In genomic region chr6:43016935-43017334, GRCh38 we compare ENCODE assay signal across 14 cellular contexts. TPM values are rescaled to one million over a fixed set of nuclear protein-coding genes. Genes with fewer than 3 reads are reported as not detected.
A peak's percentile ranks its signal among the peaks of the same experiment; 100 is the strongest.
DNase-seq lines count a peak whose midpoint lies in the region; ATAC-seq and TF ChIP-seq lines count a peak whose summit lies in the region.
"Had no signal": no experiment of that assay in that cellular context is flagged by ENCODE, and none has a peak within 500 bp of the region (broad histone marks: within the 10 kb centered on the region; RNA-seq: fewer than 3 reads in every experiment).

No MANE protein-coding gene starts in this region.

- peaks cover 15% of the 10 kb centered on the region for H3K4me1 ChIP-seq in A673 (ENCODE audit: insufficient read depth, low read length, poor library complexity, severe bottlenecking)
- H3K4me1 ChIP-seq in Karpas-422 (ENCODE audit: low read length): peaks cover 28% of the 10 kb centered on the region
- H3K4me1 ChIP-seq in fibroblast of lung (ENCODE audit: control insufficient read depth, extremely low read depth, insufficient read depth, low read length): peaks cover 27% of the 10 kb centered on the region
- H3K4me1 ChIP-seq in osteoblast (ENCODE audit: insufficient read depth, low read length): peaks cover 38% of the 10 kb centered on the region

- H3K27ac ChIP-seq in A673 (ENCODE audit: low read depth, low read length, poor library complexity, severe bottlenecking) (peak overlapping the region; percentile 22), Karpas-422 (ENCODE audit: low read length) (no peak overlapping the region), fibroblast of lung (ENCODE audit: insufficient read depth, low read length) (no peak overlapping the region), osteoblast (ENCODE audit: low read depth, low read length) (peak overlapping the region; percentile 43)
- H3K27ac ChIP-seq: Peyer's patch had no signal

- peaks cover 36% of the 10 kb centered on the region for H3K4me1 Mint-ChIP-seq in WTC11

- TF ChIP-seq CTCF in A673 (conservative IDR thresholded peaks at IDR 0.05; ENCODE audit: low read depth, low read length): no peak
- TF ChIP-seq CTCF in fibroblast of lung (conservative IDR thresholded peaks at IDR 0.05 in 1 of 2, IDR thresholded peaks at IDR 0.05 in 1 of 2; ENCODE audit: low read depth in 1 of 2, low read length in 2 of 2): no peak
- TF ChIP-seq CTCF in osteoblast (IDR thresholded peaks at IDR 0.05; ENCODE audit: extremely low read depth, low read depth, low read length): no peak
- TF ChIP-seq CTCF in WTC11 (IDR thresholded peaks at IDR 0.05): no peak

- POLR2A ChIA-PET in A673 (lab: Charles Lee; ENCODE audit: low non-redundant PET) (no interaction called here), WTC11 (lab: Charles Lee) (no interaction called here), HEK293T (lab: Yijun Ruan, JAX) (interaction anchor here (1.2 to 3.7 kb wide), 5 partner anchors 33 to 88 kb away, joined by 4 to 22 read pairs (median 6); partner anchors contain the start of genes CNPY3, CUL7, KLC4 and MRPL2)

- no peak overlapping the region for H3K4me2 ChIP-seq in Karpas-422 (ENCODE audit: low read depth, low read length, poor library complexity, severe bottlenecking)
- peak overlapping the region; percentile 27 for H3K4me2 ChIP-seq in fibroblast of lung (ENCODE audit: extremely low read depth, insufficient read depth, low read length)
- H3K4me2 ChIP-seq in osteoblast (ENCODE audit: insufficient read depth, low read length): peak overlapping the region; percentile 58

- no peak overlapping the region for H3K4me3 ChIP-seq in A673 (ENCODE audit: low read depth, low read length, poor library complexity, severe bottlenecking)
- no peak overlapping the region for H3K4me3 ChIP-seq in Karpas-422 (ENCODE audit: low read length)
- H3K4me3 ChIP-seq in fibroblast of lung (replicated peaks in 1 of 4; ENCODE audit: control extremely low read depth in 1 of 4, insufficient read depth in 1 of 4, low read depth in 3 of 4, low read length in 4 of 4): peak overlapping the region in 1 of 4 experiments; percentile 20
- H3K4me3 ChIP-seq in osteoblast (ENCODE audit: insufficient read depth, low read length): peak overlapping the region; percentile 27
- H3K4me3 ChIP-seq: Peyer's patch had no signal

- H3K27me3 ChIP-seq in A673 (replicated peaks; ENCODE audit: insufficient read depth, low read depth, low read length, poor library complexity): no peaks in the 10 kb centered on the region
- no peaks in the 10 kb centered on the region for H3K27me3 ChIP-seq in Karpas-422 (ENCODE audit: low read length)
- no peaks in the 10 kb centered on the region for H3K27me3 ChIP-seq in fibroblast of lung (ENCODE audit: control insufficient read depth, insufficient read depth, low read length)
- no peaks in the 10 kb centered on the region for H3K27me3 ChIP-seq in osteoblast (ENCODE audit: insufficient read depth, low read length)
- H3K27me3 ChIP-seq: Peyer's patch had no signal

- DNase-seq in A673 (ENCODE audit: low spot score) (no peak), Karpas-422 (peak; percentile 34), fibroblast of lung (ENCODE audit: low read depth in 2 of 2) (no peak), osteoblast (ENCODE audit: insufficient read length, low spot score, missing footprints) (no peak), WTC11 (ENCODE audit: low spot score) (no peak), middle frontal gyrus (ENCODE audit: extremely low spot score, low spot score) (no peak), NCI-H1436 treated with DMSO at 0.1 percent for 48 hours (lab: John Stamatoyannopoulos, UW) (no peak), HEK293T (ENCODE audit: extremely low spot score) (no peak)
- DNase-seq: activated CD8-positive, alpha-beta memory T cell treated with anti-CD3 and anti-CD28 coated beads, Interleukin-2, amount 50 U/mL, for 48 hours; NCI-H2081; NCI-H69; Peyer's patch had no signal

- no peak overlapping the region; the same call in 1 of the 2 replicates for H3K27ac Mint-ChIP-seq in WTC11
- H3K27ac Mint-ChIP-seq: T-helper 1 cell treated with Interleukin-12 subunit alpha and Interleukin-12 subunit beta and Interleukin-4 antibody, amounts not matched to agents 30 μg/mL and 1 μg/mL, for 36 hours had no signal

- no peaks in the 10 kb centered on the region for H3K27me3 Mint-ChIP-seq in WTC11 (ENCODE audit: low read depth)

- H3K9me3 ChIP-seq in A673 (ENCODE audit: low read depth, low read length, poor library complexity, severe bottlenecking) (no peaks in the 10 kb centered on the region), Karpas-422 (ENCODE audit: low read length) (no peaks in the 10 kb centered on the region), fibroblast of lung (ENCODE audit: control insufficient read depth, insufficient read depth, low read depth, low read length) (no peaks in the 10 kb centered on the region), osteoblast (ENCODE audit: low read depth, low read length) (no peaks in the 10 kb centered on the region)
- H3K9me3 ChIP-seq: Peyer's patch had no signal

- H3K79me2 ChIP-seq in Karpas-422 (ENCODE audit: low read length) (peaks cover 49% of the 10 kb centered on the region), fibroblast of lung (ENCODE audit: control insufficient read depth, insufficient read depth, low read length) (peaks cover 50% of the 10 kb centered on the region), osteoblast (ENCODE audit: insufficient read depth, low read length) (peaks cover 85% of the 10 kb centered on the region)

- peaks cover 36% of the 10 kb centered on the region for H3K36me3 ChIP-seq in A673 (ENCODE audit: insufficient read depth, low read length, poor library complexity, severe bottlenecking)
- 0 out of 2 replicates have a peak, but pooled peaks cover 5% of the 10 kb centered on the region for H3K36me3 ChIP-seq in Karpas-422 (ENCODE audit: insufficient read depth, low read length)
- peaks cover 24% of the 10 kb centered on the region for H3K36me3 ChIP-seq in fibroblast of lung (ENCODE audit: control insufficient read depth, insufficient read depth, low read length)
- H3K36me3 ChIP-seq in osteoblast (ENCODE audit: insufficient read depth, low read length): peaks cover 44% of the 10 kb centered on the region

- H2AFZ ChIP-seq in Karpas-422 (ENCODE audit: low read length): no peak overlapping the region
- no peak overlapping the region for H2AFZ ChIP-seq in fibroblast of lung (ENCODE audit: low read length)
- H2AFZ ChIP-seq in osteoblast (ENCODE audit: low read length): no peak overlapping the region

- ATAC-seq in WTC11: no peak
- ATAC-seq: activated naive CD4-positive, alpha-beta T cell treated with anti-CD3 and anti-CD28 coated beads, Interleukin-2, amount 50 U/mL, for 72 hours had no signal

- no peak overlapping the region for H3K4me3 Mint-ChIP-seq in WTC11

- H3K9me2 ChIP-seq in Karpas-422 (replicated peaks; ENCODE audit: insufficient read depth, low read length): no peaks in the 10 kb centered on the region

- peaks cover 36% of the 10 kb centered on the region for H3K36me3 Mint-ChIP-seq in WTC11

- H3K9me3 Mint-ChIP-seq in WTC11: no peaks in the 10 kb centered on the region
- H3K9me3 Mint-ChIP-seq: activated naive CD4-positive, alpha-beta T cell treated with anti-CD3 and anti-CD28 coated beads, Interleukin-2, amount 50 U/mL, for 72 hours; T-helper 1 cell treated with Interleukin-12 subunit alpha and Interleukin-12 subunit beta and Interleukin-4 antibody, amounts not matched to agents 30 μg/mL and 1 μg/mL, for 36 hours had no signal

- intact Hi-C loops in A673 (cut with micrococcal nuclease; ENCODE audit: unreplicated experiment): no loop called here

- H4K20me1 ChIP-seq in Karpas-422 (ENCODE audit: insufficient read depth, low read depth, low read length): 0 out of 2 replicates have a peak, but pooled peaks cover 2% of the 10 kb centered on the region
- no peaks in the 10 kb centered on the region for H4K20me1 ChIP-seq in fibroblast of lung (ENCODE audit: control insufficient read depth, extremely low read depth, insufficient read depth, low read length)
- H4K20me1 ChIP-seq in osteoblast (ENCODE audit: insufficient read depth, low read length): peaks cover 32% of the 10 kb centered on the region

- CTCF ChIA-PET in A673 (lab: Charles Lee): no interaction called here
- CTCF ChIA-PET in WTC11 (lab: Charles Lee): interaction anchor here (0.8 kb wide), 1 partner anchor 53 kb away, joined by 4 read pairs; no protein-coding TSS in a partner anchor
- CTCF ChIA-PET in HEK293T (lab: Yijun Ruan, JAX): no interaction called here

- no TSS peak for BruUV-seq in A673 (replicated peaks; lab: Mats Ljungman, UMichigan)

- H3K9ac ChIP-seq in Karpas-422 (ENCODE audit: low read length) (no peak overlapping the region), fibroblast of lung (ENCODE audit: insufficient read depth, low read length) (no peak overlapping the region)

RNA-seq across cellular contexts. Expression of gene KLHDC3, which starts 2.9 kb away (rescaled TPM):
- total RNA-seq in A673 (2021) (90.1 and 108 TPM in 2 replicates), fibroblast of lung (54.5 and 72.2 TPM in 2 replicates), osteoblast (122 and 123 TPM in 2 replicates), WTC11 (2021) (157 to 172 TPM (median 169 TPM) in 3 replicates)
- 53.7 and 81.1 TPM in 2 replicates for total RNA-seq in Karpas-422 (2014; rRNA removed; shearing (Covaris generic); ENCODE audit: low replicate concordance)
- polyA plus RNA-seq in fibroblast of lung: 44.3 and 54.0 TPM in 2 replicates
- 54.7 and 66.3 TPM in 2 replicates for polyA plus RNA-seq in fibroblast of lung (2012)
- 99.7 and 141 TPM in 2 replicates for polyA minus RNA-seq in fibroblast of lung (ENCODE audit: low replicate concordance)

RNA-seq across cellular contexts. Expression of gene MEA1, which starts 3.2 kb away (rescaled TPM):
- total RNA-seq in A673 (2021): 113 and 125 TPM in 2 replicates
- 51.7 and 113 TPM in 2 replicates for total RNA-seq in Karpas-422 (2014; rRNA removed; shearing (Covaris generic); ENCODE audit: low replicate concordance)
- 52.1 and 60.9 TPM in 2 replicates for total RNA-seq in fibroblast of lung
- polyA plus RNA-seq in fibroblast of lung: 81.0 and 111 TPM in 2 replicates
- 119 and 155 TPM in 2 replicates for polyA plus RNA-seq in fibroblast of lung (2012)
- 53.3 and 64.5 TPM in 2 replicates for polyA minus RNA-seq in fibroblast of lung (ENCODE audit: low replicate concordance)
- 42.4 and 47.4 TPM in 2 replicates for total RNA-seq in osteoblast
- total RNA-seq in WTC11 (2021): 85.0 to 91.2 TPM (median 86.5 TPM) in 3 replicates

RNA-seq across cellular contexts. Expression of gene RRP36, which starts 4.5 kb away (rescaled TPM):
- 104 and 115 TPM in 2 replicates for total RNA-seq in A673 (2021)
- total RNA-seq in Karpas-422 (2014; rRNA removed; shearing (Covaris generic); ENCODE audit: low replicate concordance): 31.5 and 46.2 TPM in 2 replicates
- total RNA-seq in fibroblast of lung: 72.4 and 73.0 TPM in 2 replicates
- polyA plus RNA-seq in fibroblast of lung: 88.0 and 110 TPM in 2 replicates
- polyA plus RNA-seq in fibroblast of lung (2012): 86.4 and 113 TPM in 2 replicates
- polyA minus RNA-seq in fibroblast of lung (ENCODE audit: low replicate concordance): 20.4 and 32.4 TPM in 2 replicates
- total RNA-seq in osteoblast: 84.0 and 90.2 TPM in 2 replicates
- 65.6 to 81.0 TPM (median 67.9 TPM) in 3 replicates for total RNA-seq in WTC11 (2021)

RNA-seq across cellular contexts. Expression of gene PPP2R5D, which starts 32.6 kb away (rescaled TPM):
- total RNA-seq in A673 (2021) (73.6 and 77.1 TPM in 2 replicates), fibroblast of lung (20.0 and 27.1 TPM in 2 replicates), osteoblast (30.8 and 36.8 TPM in 2 replicates), WTC11 (2021) (47.5 to 52.7 TPM (median 49.0 TPM) in 3 replicates)
- total RNA-seq in Karpas-422 (2014; rRNA removed; shearing (Covaris generic); ENCODE audit: low replicate concordance): 34.8 and 39.8 TPM in 2 replicates
- polyA plus RNA-seq in fibroblast of lung: 39.3 and 59.9 TPM in 2 replicates
- 33.5 and 45.6 TPM in 2 replicates for polyA plus RNA-seq in fibroblast of lung (2012)
- 84.8 and 97.0 TPM in 2 replicates for polyA minus RNA-seq in fibroblast of lung (ENCODE audit: low replicate concordance)

RNA-seq across cellular contexts. Expression of gene CUL7, which starts 36.7 kb away (rescaled TPM):
- total RNA-seq in A673 (2021): 29.4 and 30.7 TPM in 2 replicates
- 20.2 and 22.2 TPM in 2 replicates for total RNA-seq in Karpas-422 (2014; rRNA removed; shearing (Covaris generic); ENCODE audit: low replicate concordance)
- total RNA-seq in fibroblast of lung: 30.3 and 60.3 TPM in 2 replicates
- polyA plus RNA-seq in fibroblast of lung: 19.7 and 21.4 TPM in 2 replicates
- 25.5 and 28.5 TPM in 2 replicates for polyA plus RNA-seq in fibroblast of lung (2012)
- 88.4 and 136 TPM in 2 replicates for polyA minus RNA-seq in fibroblast of lung (ENCODE audit: low replicate concordance)
- 46.9 and 48.5 TPM in 2 replicates for total RNA-seq in osteoblast
- 20.8 to 27.9 TPM (median 27.0 TPM) in 3 replicates for total RNA-seq in WTC11 (2021)

Comparison
In these comparisons a context has a peak if more than half of its experiments do, and no peak if none do; other contexts are left out.
1. H3K27ac ChIP-seq: peak in A673 (single experiment) and osteoblast (single experiment); none in Karpas-422 (single experiment) and fibroblast of lung (single experiment).